11 cellular contexts compared by ENCODE assay signal in the genomic region with DNA sequence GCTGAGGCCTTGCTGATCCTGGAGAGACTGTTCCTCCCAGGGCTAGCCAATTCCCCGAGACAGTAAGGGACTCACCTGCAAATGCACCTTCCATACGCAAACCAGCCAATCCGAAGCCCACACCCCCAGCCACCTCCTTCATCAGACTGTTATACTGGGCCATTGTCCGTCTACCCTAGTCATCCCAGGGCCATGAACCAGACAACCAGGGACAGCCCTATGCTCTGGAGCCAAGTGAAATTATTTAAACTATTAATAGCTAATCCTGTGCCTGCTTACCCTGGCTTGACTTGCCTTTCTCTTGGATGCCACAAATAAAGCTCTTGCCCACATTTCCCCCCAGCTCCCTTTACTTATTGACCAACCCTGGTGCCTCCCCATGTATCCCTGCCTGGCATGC. TPM values are rescaled to one million over a fixed set of nuclear protein-coding genes. Genes with fewer than 3 reads are reported as not detected.
"Had no signal": no experiment of that assay in that cellular context is flagged by ENCODE, and none has a peak within 500 bp of the region (broad histone marks: within the 10 kb centered on the region; RNA-seq: fewer than 3 reads in every experiment).

No MANE protein-coding gene starts in this region.

- H3K36me3 Mint-ChIP-seq: IgD-negative memory B cell had no signal

- H3K9ac ChIP-seq: GM23248 had no signal

- ATAC-seq: HCT116, HepG2 had no signal

- H3K9me3 Mint-ChIP-seq: HFFc6, IgD-negative memory B cell had no signal

- H3K36me3 ChIP-seq: HAP-1 had no signal

- H3K4me3 ChIP-seq: GM23248, HAP-1 had no signal

- H3K4me3 Mint-ChIP-seq: HFFc6, IgD-negative memory B cell had no signal

- H3K27ac ChIP-seq: GM23248, HL-60 had no signal

- H3K4me1 ChIP-seq: HAP-1 had no signal

- H2AFZ ChIP-seq: GM23248 had no signal

- H3K9me3 ChIP-seq: HAP-1 had no signal

- H3K27ac Mint-ChIP-seq: HFFc6, IgD-negative memory B cell had no signal

- DNase-seq: GM23248, GOT3, H7, HFFc6 had no signal

RNA-seq across cellular contexts. Expression of a gene that starts 4.0 kb away (rescaled TPM):
- total RNA-seq: GM23248, H4, HepG2, HFFc6, HT1080 had no signal
- polyA plus RNA-seq: GM23248, HepG2, IgD-negative memory B cell had no signal

RNA-seq across cellular contexts. Expression of a gene that starts 24.2 kb away (rescaled TPM):
- total RNA-seq: GM23248, HepG2, HFFc6, HT1080 had no signal
- polyA plus RNA-seq: GM23248, HepG2, IgD-negative memory B cell had no signal
